8 cellular contexts compared by ENCODE assay signal in genomic region chr15:58212909-58213526, GRCh38.
DNase-seq lines count a peak whose midpoint lies in the region; ATAC-seq and TF ChIP-seq lines count a peak whose summit lies in the region.

No MANE protein-coding gene starts in this region.

- ATAC-seq in WTC11 (peak; percentile 87), HG03108 (IDR thresholded peaks at IDR 0.05; ENCODE audit: unreplicated experiment) (no peak), GM18858 (IDR thresholded peaks at IDR 0.05; ENCODE audit: unreplicated experiment) (no peak), HG02981 (IDR thresholded peaks at IDR 0.05; ENCODE audit: unreplicated experiment) (no peak)

- no peaks in the 10 kb centered on the region for H3K27me3 Mint-ChIP-seq in WTC11 (ENCODE audit: low read depth)

- CTCF ChIA-PET in WTC11 (lab: Charles Lee): interaction anchor here (0.6 to 2.6 kb wide), 10 partner anchors 9 to 514 kb away, joined by 3 to 20 read pairs (median 4); no protein-coding TSS in a partner anchor

- H3K27ac Mint-ChIP-seq in WTC11: no peak overlapping the region

- peaks cover 6% of the 10 kb centered on the region for H3K4me1 Mint-ChIP-seq in WTC11

- H3K36me3 Mint-ChIP-seq in WTC11: no peaks in the 10 kb centered on the region

- no peak overlapping the region for H3K4me3 Mint-ChIP-seq in WTC11

- TF ChIP-seq CTCF in LNCAP (IDR thresholded peaks at IDR 0.05): peak; percentile 64
- TF ChIP-seq CTCF in WTC11 (IDR thresholded peaks at IDR 0.05): no peak

- POLR2A ChIA-PET in WTC11 (lab: Charles Lee): no interaction called here

- H3K9me3 Mint-ChIP-seq in WTC11: peaks cover 5% of the 10 kb centered on the region

- DNase-seq in DMS114 treated with DMSO at 0.1 percent for 48 hours (lab: John Stamatoyannopoulos, UW; ENCODE audit: unreplicated experiment) (peak; percentile 48), WTC11 (ENCODE audit: low spot score) (no peak), inferior parietal cortex (ENCODE audit: extremely low spot score) (peak; percentile 43), NCI-H2029 treated with DMSO at 0.1 percent for 48 hours (lab: John Stamatoyannopoulos, UW) (no peak)

TF ChIP-seq in WTC11, 78 proteins besides CTCF, POLR2A, EP300 and RAD21:
- TF ChIP-seq ZSCAN18 (CRISPR knock-in tag; IDR thresholded peaks at IDR 0.05) (no peak), SMAD3 (CRISPR knock-in tag; IDR thresholded peaks at IDR 0.05; ENCODE audit: borderline replicate concordance) (no peak), CDX4 (CRISPR knock-in tag; IDR thresholded peaks at IDR 0.05; ENCODE audit: borderline replicate concordance) (no peak), TEAD1 (CRISPR knock-in tag; IDR thresholded peaks at IDR 0.05) (no peak), USF1 (CRISPR knock-in tag; IDR thresholded peaks at IDR 0.05) (no peak), CBFB (CRISPR knock-in tag; IDR thresholded peaks at IDR 0.05; ENCODE audit: low read depth) (no peak), ZNF512 (CRISPR knock-in tag; IDR thresholded peaks at IDR 0.05; ENCODE audit: borderline replicate concordance) (no peak), ZNF121 (CRISPR knock-in tag; IDR thresholded peaks at IDR 0.05) (no peak), ZNF671 (CRISPR knock-in tag; IDR thresholded peaks at IDR 0.05) (no peak), ZNF423 (CRISPR knock-in tag; IDR thresholded peaks at IDR 0.05) (no peak), TP53 (CRISPR knock-in tag; IDR thresholded peaks at IDR 0.05) (no peak), GABPB1 (CRISPR knock-in tag; IDR thresholded peaks at IDR 0.05) (no peak)

Comparison
In these comparisons a context has a peak if more than half of its experiments do, and no peak if none do; other contexts are left out.
1. DNase-seq: peak in DMS114 treated with DMSO at 0.1 percent for 48 hours (single experiment) and inferior parietal cortex (single experiment); none in WTC11 (single experiment) and NCI-H2029 treated with DMSO at 0.1 percent for 48 hours (single experiment).